ENCODE assay signal across 8 cellular contexts in the genomic region with DNA sequence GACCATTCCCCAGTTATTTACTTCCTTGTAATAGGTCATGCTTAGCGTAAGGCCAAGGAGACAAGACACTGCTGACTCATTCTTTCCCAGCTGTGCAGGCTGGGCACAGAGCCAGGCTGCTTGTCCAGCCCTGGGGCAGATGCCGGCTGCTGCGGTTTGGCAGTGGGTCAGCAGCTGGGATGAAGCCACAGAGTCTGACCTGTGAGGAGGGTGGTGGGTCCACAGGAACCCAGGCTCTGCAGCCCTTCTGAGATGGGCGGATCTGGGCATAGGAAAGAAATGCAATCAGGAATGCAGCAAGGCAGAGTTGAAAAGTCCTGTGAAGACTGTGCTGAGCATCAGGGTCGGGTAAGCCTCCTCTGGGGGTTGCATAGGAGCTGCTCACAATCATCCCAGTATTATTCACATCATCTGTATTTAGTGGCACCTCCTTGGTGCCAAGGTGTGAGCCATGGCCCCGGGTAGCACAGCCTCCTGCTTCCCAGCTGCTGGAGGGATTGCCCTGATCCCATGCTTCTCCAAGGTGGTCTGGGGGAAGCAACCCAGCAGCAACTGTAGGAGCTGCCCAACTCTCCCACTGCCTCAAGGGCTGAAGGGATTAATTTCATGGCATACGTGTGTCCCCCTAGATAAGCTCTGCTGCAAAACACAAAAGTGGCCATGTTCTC.
DNase-seq lines count a peak whose midpoint lies in the region; ATAC-seq and TF ChIP-seq lines count a peak whose summit lies in the region.

No MANE protein-coding gene starts in this region.

- ATAC-seq in HG03103 (IDR thresholded peaks at IDR 0.05; ENCODE audit: low read depth, unreplicated experiment), result peak; percentile 35
- ATAC-seq in activated naive CD8-positive, alpha-beta T cell treated with anti-CD3 and anti-CD28 coated beads, Interleukin-2, amount 50 U/mL, for 24 hours, result no peak

- H3K36me3 Mint-ChIP-seq in osteocyte (ENCODE audit: unreplicated experiment), result no peaks in the 10 kb centered on the region
- no peaks in the 10 kb centered on the region for H3K36me3 Mint-ChIP-seq in activated naive CD8-positive, alpha-beta T cell treated with anti-CD3 and anti-CD28 coated beads, Interleukin-2, amount 50 U/mL, for 24 hours (ENCODE audit: low read depth)

- no peaks in the 10 kb centered on the region for H3K9me3 Mint-ChIP-seq in osteocyte (ENCODE audit: unreplicated experiment)
- H3K9me3 Mint-ChIP-seq in activated naive CD8-positive, alpha-beta T cell treated with anti-CD3 and anti-CD28 coated beads, Interleukin-2, amount 50 U/mL, for 24 hours, result no peaks in the 10 kb centered on the region

- H3K4me3 Mint-ChIP-seq in osteocyte (ENCODE audit: unreplicated experiment), result no peak overlapping the region
- H3K4me3 Mint-ChIP-seq in activated naive CD8-positive, alpha-beta T cell treated with anti-CD3 and anti-CD28 coated beads, Interleukin-2, amount 50 U/mL, for 24 hours, result no peak overlapping the region

- peaks cover 22% of the 10 kb centered on the region for H3K27me3 Mint-ChIP-seq in osteocyte (ENCODE audit: unreplicated experiment)
- peaks cover 5% of the 10 kb centered on the region for H3K27me3 Mint-ChIP-seq in activated naive CD8-positive, alpha-beta T cell treated with anti-CD3 and anti-CD28 coated beads, Interleukin-2, amount 50 U/mL, for 24 hours

- peak; percentile 8 for DNase-seq in NCI-H1092 (lab: John Stamatoyannopoulos, UW)
- no peak for DNase-seq in NCI-H1092 treated with DMSO at 0.1 percent for 48 hours (lab: John Stamatoyannopoulos, UW)
- DNase-seq in RPMI8226, result peak; percentile 88
- DNase-seq in fibroblast of the conjunctiva (ENCODE audit: low read depth), result peak; percentile 95
- DNase-seq in osteocyte (ENCODE audit: extremely low spot score, unreplicated experiment), result peak; percentile 98
- no peak for DNase-seq in activated naive CD8-positive, alpha-beta T cell treated with anti-CD3 and anti-CD28 coated beads, Interleukin-2, amount 50 U/mL, for 24 hours
- no peak for DNase-seq in stimulated activated naive CD4-positive, alpha-beta T cell (lab: John Stamatoyannopoulos, UW)

- H3K27ac Mint-ChIP-seq in osteocyte (ENCODE audit: unreplicated experiment), result peak overlapping the region; percentile 82
- no peak overlapping the region for H3K27ac Mint-ChIP-seq in activated naive CD8-positive, alpha-beta T cell treated with anti-CD3 and anti-CD28 coated beads, Interleukin-2, amount 50 U/mL, for 24 hours

- peaks cover 61% of the 10 kb centered on the region for H3K4me1 Mint-ChIP-seq in osteocyte (ENCODE audit: unreplicated experiment)
- no peaks in the 10 kb centered on the region for H3K4me1 Mint-ChIP-seq in activated naive CD8-positive, alpha-beta T cell treated with anti-CD3 and anti-CD28 coated beads, Interleukin-2, amount 50 U/mL, for 24 hours

- TF ChIP-seq CTCF in osteocyte (IDR thresholded peaks at IDR 0.05), result no peak

Comparison
In these comparisons a context has a peak if more than half of its experiments do, and no peak if none do; other contexts are left out.
1. DNase-seq: peak in NCI-H1092 (single experiment), RPMI8226 (single experiment), fibroblast of the conjunctiva (single experiment) and osteocyte (single experiment); none in NCI-H1092 treated with DMSO at 0.1 percent for 48 hours (single experiment), activated naive CD8-positive, alpha-beta T cell treated with anti-CD3 and anti-CD28 coated beads, Interleukin-2, amount 50 U/mL, for 24 hours (single experiment) and stimulated activated naive CD4-positive, alpha-beta T cell (0 of 6).